In the genomic region with DNA sequence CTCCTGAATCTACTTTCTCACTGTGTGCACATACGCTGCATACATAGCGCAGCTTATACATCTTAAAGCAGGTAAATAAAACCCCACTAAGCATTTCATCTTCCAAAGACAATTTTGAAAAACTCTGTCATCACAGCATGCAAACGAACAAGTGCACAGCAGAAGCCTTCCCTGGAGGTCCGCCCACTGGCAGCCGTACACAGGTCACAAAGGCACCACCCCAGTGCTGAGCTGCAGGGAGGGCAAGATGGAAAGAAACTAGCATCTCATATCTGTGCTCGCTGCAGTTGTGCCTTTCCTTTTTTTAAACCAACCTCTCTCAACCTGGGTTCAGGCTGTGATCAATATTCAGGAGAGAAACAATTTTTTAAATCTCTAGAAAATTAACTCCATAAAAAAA, we compare ENCODE assay signal across 18 cellular contexts.
A peak's percentile ranks its signal among the peaks of the same experiment; 100 is the strongest.
DNase-seq lines count a peak whose midpoint lies in the region; ATAC-seq, FAIRE-seq and TF ChIP-seq lines count a peak whose summit lies in the region.
"Had no signal": no experiment of that assay in that cellular context is flagged by ENCODE, and none has a peak within 500 bp of the region (broad histone marks: within the 10 kb centered on the region; RNA-seq: fewer than 3 reads in every experiment).

No MANE protein-coding gene starts in this region.

- no peaks in the 10 kb centered on the region for H3K27me3 Mint-ChIP-seq in activated CD4-positive, alpha-beta T cell treated with anti-CD3 and anti-CD28 coated beads for 36 hours
- no peaks in the 10 kb centered on the region for H3K27me3 Mint-ChIP-seq in activated T-helper 2 cell treated with anti-CD3 and anti-CD28 coated beads, Interferon-gamma antibody, Interleukin-2, Interleukin-4, amounts not matched to agents 10 μg/mL and 5 μg/mL and 100 μg/mL, durations not matched to agents 14 hours and 24 hours and 36 hours (ENCODE audit: low read depth)
- H3K27me3 Mint-ChIP-seq: T-cell had no signal

- CTCF ChIA-PET in activated CD4-positive, alpha-beta T cell treated with anti-CD3 and anti-CD28 coated beads for 36 hours (lab: Charles Lee), result interaction anchor here (0.6 to 2.8 kb wide), 6 partner anchors 9 to 414 kb away, joined by 3 to 34 read pairs (median 4); no protein-coding TSS in a partner anchor

- no peak for FAIRE-seq in H54 (lab: Jason Lieb, UNC)

- no peak overlapping the region for H3K4me3 Mint-ChIP-seq in activated CD4-positive, alpha-beta T cell treated with anti-CD3 and anti-CD28 coated beads for 36 hours
- peak overlapping the region; percentile 59 for H3K4me3 Mint-ChIP-seq in activated T-helper 2 cell treated with anti-CD3 and anti-CD28 coated beads, Interferon-gamma antibody, Interleukin-2, Interleukin-4, amounts not matched to agents 10 μg/mL and 5 μg/mL and 100 μg/mL, durations not matched to agents 14 hours and 24 hours and 36 hours (ENCODE audit: low read depth)
- H3K4me3 Mint-ChIP-seq: activated T-cell treated with anti-CD3 and anti-CD28 coated beads, Interleukin-2, amount 50 U/mL, for 4 hours; T-cell had no signal

- intact Hi-C loops in activated CD4-positive, alpha-beta T cell treated with anti-CD3 and anti-CD28 coated beads for 36 hours (cut with DNase I, micrococcal nuclease), result no loop called here
- intact Hi-C loops in activated T-helper 2 cell treated with anti-CD3 and anti-CD28 coated beads, Interferon-gamma antibody, Interleukin-2, Interleukin-4, amounts not matched to agents 10 μg/mL and 5 μg/mL and 100 μg/mL, durations not matched to agents 14 hours and 24 hours and 36 hours (cut with micrococcal nuclease), result no loop called here

- peaks cover 2% of the 10 kb centered on the region for H3K36me3 Mint-ChIP-seq in activated CD4-positive, alpha-beta T cell treated with anti-CD3 and anti-CD28 coated beads for 36 hours (ENCODE audit: low read depth)
- peaks cover 15% of the 10 kb centered on the region for H3K36me3 Mint-ChIP-seq in activated T-helper 2 cell treated with anti-CD3 and anti-CD28 coated beads, Interferon-gamma antibody, Interleukin-2, Interleukin-4, amounts not matched to agents 10 μg/mL and 5 μg/mL and 100 μg/mL, durations not matched to agents 14 hours and 24 hours and 36 hours (ENCODE audit: low read depth)

- H3K4me1 Mint-ChIP-seq in activated CD4-positive, alpha-beta T cell treated with anti-CD3 and anti-CD28 coated beads for 36 hours, result peaks cover 19% of the 10 kb centered on the region
- H3K4me1 Mint-ChIP-seq in activated T-helper 2 cell treated with anti-CD3 and anti-CD28 coated beads, Interferon-gamma antibody, Interleukin-2, Interleukin-4, amounts not matched to agents 10 μg/mL and 5 μg/mL and 100 μg/mL, durations not matched to agents 14 hours and 24 hours and 36 hours (ENCODE audit: low read depth), result peaks cover 33% of the 10 kb centered on the region

- no peak overlapping the region for H3K27ac Mint-ChIP-seq in activated CD4-positive, alpha-beta T cell treated with anti-CD3 and anti-CD28 coated beads for 36 hours
- H3K27ac Mint-ChIP-seq in activated T-helper 2 cell treated with anti-CD3 and anti-CD28 coated beads, Interferon-gamma antibody, Interleukin-2, Interleukin-4, amounts not matched to agents 10 μg/mL and 5 μg/mL and 100 μg/mL, durations not matched to agents 14 hours and 24 hours and 36 hours, result peak overlapping the region; percentile 64
- H3K27ac Mint-ChIP-seq: T-cell had no signal

- peak; percentile 72 for ATAC-seq in activated CD4-positive, alpha-beta T cell treated with anti-CD3 and anti-CD28 coated beads for 36 hours
- ATAC-seq: T-cell had no signal

- no peaks in the 10 kb centered on the region for H3K9me3 Mint-ChIP-seq in activated CD4-positive, alpha-beta T cell treated with anti-CD3 and anti-CD28 coated beads for 36 hours (ENCODE audit: low read depth)
- H3K9me3 Mint-ChIP-seq in activated T-helper 2 cell treated with anti-CD3 and anti-CD28 coated beads, Interferon-gamma antibody, Interleukin-2, Interleukin-4, amounts not matched to agents 10 μg/mL and 5 μg/mL and 100 μg/mL, durations not matched to agents 14 hours and 24 hours and 36 hours, result no peaks in the 10 kb centered on the region
- H3K9me3 Mint-ChIP-seq: activated T-cell treated with anti-CD3 and anti-CD28 coated beads, Interleukin-2, amount 50 U/mL, for 4 hours; T-cell had no signal

- DNase-seq in activated CD4-positive, alpha-beta T cell treated with anti-CD3 and anti-CD28 coated beads for 36 hours, result peak; percentile 47
- no peak for DNase-seq in activated CD4-positive, alpha-beta T cell treated with anti-CD3 and anti-CD28 coated beads for 1 hour
- peak; percentile 40 for DNase-seq in NCI-H146 treated with DMSO at 0.1 percent for 48 hours (lab: John Stamatoyannopoulos, UW; ENCODE audit: unreplicated experiment)
- no peak for DNase-seq in activated T-helper 2 cell treated with anti-CD3 and anti-CD28 coated beads, Interferon-gamma antibody, Interleukin-2, Interleukin-4, amounts not matched to agents 10 μg/mL and 5 μg/mL and 100 μg/mL, durations not matched to agents 14 hours and 24 hours and 36 hours (ENCODE audit: low spot score)
- peak; percentile 5 for DNase-seq in pons (ENCODE audit: low spot score)
- DNase-seq in NCI-H510A (lab: John Stamatoyannopoulos, UW), result no peak
- DNase-seq in H54 (ENCODE audit: insufficient read length, low spot score), result no peak
- DNase-seq in NCI-H1436 (lab: John Stamatoyannopoulos, UW), result no peak
- DNase-seq: activated T-cell treated with anti-CD3 and anti-CD28 coated beads, Interleukin-2, amount 50 U/mL, for 4 hours; amygdala; colonic mucosa; kidney glomerular epithelial cell; NCI-H1092; NCI-H526 treated with DMSO at 0.1 percent for 48 hours; posterior cingulate gyrus; spleen; stomach; T-cell had no signal

- POLR2A ChIA-PET in activated CD4-positive, alpha-beta T cell treated with anti-CD3 and anti-CD28 coated beads for 36 hours (lab: Charles Lee), result no interaction called here

- TF ChIP-seq POLR2A in H54 (IDR thresholded peaks at IDR 0.05; ENCODE audit: low read depth, low read length), result no peak

Comparison
In these comparisons a context has a peak if more than half of its experiments do, and no peak if none do; other contexts are left out.
1. DNase-seq: peak in activated CD4-positive, alpha-beta T cell treated with anti-CD3 and anti-CD28 coated beads for 36 hours (single experiment), NCI-H146 treated with DMSO at 0.1 percent for 48 hours (single experiment) and pons (single experiment); none in activated CD4-positive, alpha-beta T cell treated with anti-CD3 and anti-CD28 coated beads for 1 hour (single experiment), activated T-helper 2 cell treated with anti-CD3 and anti-CD28 coated beads, Interferon-gamma antibody, Interleukin-2, Interleukin-4, amounts not matched to agents 10 μg/mL and 5 μg/mL and 100 μg/mL, durations not matched to agents 14 hours and 24 hours and 36 hours (single experiment), NCI-H510A (single experiment), H54 (single experiment) and NCI-H1436 (single experiment).